21 cellular contexts compared by ENCODE assay signal in genomic region chr3:142215111-142215510, GRCh38. TPM values are rescaled to one million over a fixed set of nuclear protein-coding genes. Genes with fewer than 3 reads are reported as not detected.
A peak's percentile ranks its signal among the peaks of the same experiment; 100 is the strongest.
DNase-seq lines count a peak whose midpoint lies in the region; ATAC-seq and TF ChIP-seq lines count a peak whose summit lies in the region.
"Had no signal": no experiment of that assay in that cellular context is flagged by ENCODE, and none has a peak within 500 bp of the region (broad histone marks: within the 10 kb centered on the region; RNA-seq: fewer than 3 reads in every experiment).

No MANE protein-coding gene starts in this region.

- intact Hi-C loops in Calu3 (cut with micrococcal nuclease; ENCODE audit: unreplicated experiment), result no loop called here
- intact Hi-C loops in PC-3 (cut with micrococcal nuclease), result no loop called here
- intact Hi-C loops in natural killer cell (cut with micrococcal nuclease), result no loop called here

- H3K27ac ChIP-seq in PC-3 (ENCODE audit: low read length) (no peak overlapping the region), epithelial cell of prostate (peak overlapping the region; percentile 34)
- H3K27ac ChIP-seq: HL-60, neural progenitor cell, SJCRH30 had no signal

- DNase-seq in Calu3 (no peak), PC-3 (no peak), epithelial cell of prostate (ENCODE audit: low read depth, low spot score) (no peak), natural killer cell (no peak), nucleus accumbens (lab: John Stamatoyannopoulos, UW) (no peak), NCI-H2107 treated with DMSO at 0.1 percent for 48 hours (lab: John Stamatoyannopoulos, UW; ENCODE audit: unreplicated experiment) (no peak), UCSD-AML1 (lab: John Stamatoyannopoulos, UW; ENCODE audit: unreplicated experiment) (no peak)
- DNase-seq: activated CD4-positive, alpha-beta T cell treated with anti-CD3 and anti-CD28 coated beads for 36 hours; activated effector memory CD4-positive, alpha-beta T cell treated with anti-CD3 and anti-CD28 coated beads, Interleukin-2, amount 50 U/mL, for 16 hours; COR-L47; GOT3; NCI-H1048; NCI-H2107; SJCRH30; stomach; T1000 had no signal

- no TSS peak for BruUV-seq in Calu3 (replicated peaks; lab: Mats Ljungman, UMichigan)
- no TSS peak for BruUV-seq in PC-3 (replicated peaks; lab: Mats Ljungman, UMichigan)

- no peaks in the 10 kb centered on the region for H3F3A ChIP-seq in PC-3 (ENCODE audit: low read length, unreplicated experiment)

- no peaks in the 10 kb centered on the region for H3K79me2 ChIP-seq in PC-3 (ENCODE audit: low read length)

- no peaks in the 10 kb centered on the region for H3K36me3 ChIP-seq in PC-3 (ENCODE audit: low read depth, low read length)
- H3K36me3 ChIP-seq: neural progenitor cell had no signal

- no peak overlapping the region for H3K4me2 ChIP-seq in PC-3 (ENCODE audit: low read length)

- H3K27me3 Mint-ChIP-seq in Calu3 (ENCODE audit: unreplicated experiment), result no peaks in the 10 kb centered on the region
- no peaks in the 10 kb centered on the region for H3K27me3 Mint-ChIP-seq in natural killer cell (ENCODE audit: low read depth in 2 of 2)
- H3K27me3 Mint-ChIP-seq: activated CD4-positive, alpha-beta T cell treated with anti-CD3 and anti-CD28 coated beads for 36 hours; dendritic cell treated with granulocyte-macrophage colony-stimulating factor and Interleukin-4, amounts not matched to agents 40 ng/mL and 50 ng/mL, for 4 days had no signal

- H3K27ac Mint-ChIP-seq in Calu3 (ENCODE audit: unreplicated experiment) (peak overlapping the region; percentile 70), natural killer cell (peak overlapping the region; percentile 39 to 73)
- H3K27ac Mint-ChIP-seq: activated CD4-positive, alpha-beta T cell treated with anti-CD3 and anti-CD28 coated beads for 36 hours; dendritic cell treated with granulocyte-macrophage colony-stimulating factor and Interleukin-4, amounts not matched to agents 40 ng/mL and 50 ng/mL, for 4 days; neural progenitor cell had no signal

- TF ChIP-seq CTCF in Calu3 (IDR thresholded peaks at IDR 0.05; ENCODE audit: unreplicated experiment), result no peak
- no peak for TF ChIP-seq CTCF in PC-3 (conservative IDR thresholded peaks at IDR 0.05; ENCODE audit: low read depth, low read length)
- TF ChIP-seq CTCF in natural killer cell (IDR thresholded peaks at IDR 0.05), result no peak

- no peaks in the 10 kb centered on the region for H3K27me3 ChIP-seq in PC-3 (ENCODE audit: low read length)
- H3K27me3 ChIP-seq: neural progenitor cell, SJCRH30, stomach had no signal

- H3K36me3 Mint-ChIP-seq in Calu3 (ENCODE audit: insufficient read depth, unreplicated experiment) (peaks cover 13% of the 10 kb centered on the region), natural killer cell (peaks cover 22% of the 10 kb centered on the region)

- CTCF ChIA-PET in Calu3 (lab: Charles Lee), result interaction anchor here (0.6 to 1.9 kb wide), 8 partner anchors 11 to 570 kb away, joined by 3 to 7 read pairs (median 3); no protein-coding TSS in a partner anchor
- CTCF ChIA-PET in PC-3 (lab: Charles Lee), result interaction anchor here (0.7 kb wide), 1 partner anchor 65 kb away, joined by 4 read pairs; no protein-coding TSS in a partner anchor

- H3K9me3 Mint-ChIP-seq in Calu3 (ENCODE audit: low read depth, unreplicated experiment) (no peaks in the 10 kb centered on the region), natural killer cell (no peaks in the 10 kb centered on the region)
- H3K9me3 Mint-ChIP-seq: dendritic cell treated with granulocyte-macrophage colony-stimulating factor and Interleukin-4, amounts not matched to agents 40 ng/mL and 50 ng/mL, for 4 days; neural progenitor cell had no signal

- no peaks in the 10 kb centered on the region for H4K20me1 ChIP-seq in PC-3 (ENCODE audit: low read length)

- no peak overlapping the region for H3K4me3 Mint-ChIP-seq in Calu3 (ENCODE audit: low read depth, unreplicated experiment)
- H3K4me3 Mint-ChIP-seq in natural killer cell, result peak overlapping the region; percentile 21
- H3K4me3 Mint-ChIP-seq: activated CD4-positive, alpha-beta T cell treated with anti-CD3 and anti-CD28 coated beads for 36 hours; dendritic cell treated with granulocyte-macrophage colony-stimulating factor and Interleukin-4, amounts not matched to agents 40 ng/mL and 50 ng/mL, for 4 days; neural progenitor cell had no signal

- H3K4me1 ChIP-seq in PC-3 (ENCODE audit: insufficient read depth, low read length), result no peaks in the 10 kb centered on the region
- H3K4me1 ChIP-seq: SJCRH30 had no signal

- no peak overlapping the region for H2AFZ ChIP-seq in PC-3 (ENCODE audit: low read length)
- H2AFZ ChIP-seq: neural progenitor cell had no signal

- ATAC-seq in PC-3, result peak; percentile 33; the same call in 1 of the 2 replicates
- ATAC-seq in natural killer cell, result no peak
- no peak for ATAC-seq in HG03025 (IDR thresholded peaks at IDR 0.05; ENCODE audit: low FRiP score, unreplicated experiment)
- ATAC-seq: activated CD4-positive, alpha-beta T cell treated with anti-CD3 and anti-CD28 coated beads for 36 hours; GM12878 had no signal

- H3K4me1 Mint-ChIP-seq in Calu3 (ENCODE audit: low read depth, unreplicated experiment) (peaks cover 8% of the 10 kb centered on the region), natural killer cell (peaks cover 62 to 67% of the 10 kb centered on the region in 2 donors)
- H3K4me1 Mint-ChIP-seq: neural progenitor cell had no signal

- no peak overlapping the region for H3K9ac ChIP-seq in PC-3 (ENCODE audit: low read length)
- H3K9ac ChIP-seq: neural progenitor cell had no signal

- no peaks in the 10 kb centered on the region for H3K9me2 ChIP-seq in PC-3 (replicated peaks; ENCODE audit: low read length)

- no peaks in the 10 kb centered on the region for H3K9me3 ChIP-seq in PC-3 (ENCODE audit: low read length)
- H3K9me3 ChIP-seq: SJCRH30, stomach had no signal

- H3K4me3 ChIP-seq in PC-3 (ENCODE audit: low read length), result no peak overlapping the region
- H3K4me3 ChIP-seq: GM12878, neural progenitor cell, SJCRH30, stomach had no signal

- POLR2A ChIA-PET in PC-3 (lab: Charles Lee; ENCODE audit: unreplicated experiment), result no interaction called here

RNA-seq across cellular contexts. Expression of gene GK5, which starts 10.3 kb away (rescaled TPM):
- total RNA-seq in Calu3 (2022), result 48.6 and 52.6 TPM in 2 replicates
- 4.6 and 5.5 TPM in 2 replicates for total RNA-seq in PC-3 (2014; rRNA removed)
- total RNA-seq in natural killer cell, result 100 to 1,000 TPM; 125 to 161 (median 145) TPM
